8 cellular contexts compared by ENCODE assay signal in genomic region chr1:16636551-16637195, GRCh38. TPM values are rescaled to one million over a fixed set of nuclear protein-coding genes. Genes with fewer than 3 reads are reported as not detected.
DNase-seq lines count a peak whose midpoint lies in the region; ATAC-seq and TF ChIP-seq lines count a peak whose summit lies in the region.
"Not testable (repeated sequence)": the region's sequence is repeated elsewhere in the genome, so short reads cannot be mapped to it uniquely, and the experiment has no call there.

No MANE protein-coding gene starts in this region.

- H3K23ac ChIP-seq in neuronal stem cell (ENCODE audit: low read depth, low read length, poor library complexity): not testable (repeated sequence)

- not testable (repeated sequence) for H3K27me3 Mint-ChIP-seq in activated CD8-positive, alpha-beta T cell treated with anti-CD3 and anti-CD28 coated beads for 36 hours; activated naive CD8-positive, alpha-beta T cell treated with anti-CD3 and anti-CD28 coated beads, Interleukin-2, amount 10 ng/mL, durations not matched to agents 7 days and 5 days

- CTCF ChIA-PET in HEK293 (lab: Yijun Ruan, JAX): interaction anchor here (0.7 to 1.1 kb wide), 2 partner anchors 8 to 12 kb away, joined by 3 to 8 read pairs; no protein-coding TSS in a partner anchor
- CTCF ChIA-PET in activated CD8-positive, alpha-beta T cell treated with anti-CD3 and anti-CD28 coated beads for 36 hours (lab: Charles Lee): interaction anchor here (1.0 kb wide), 1 partner anchor 11 kb away, joined by 3 read pairs; no protein-coding TSS in a partner anchor

- peak; percentile 1 for DNase-seq in activated CD8-positive, alpha-beta T cell treated with anti-CD3 and anti-CD28 coated beads for 36 hours
- DNase-seq in activated naive CD8-positive, alpha-beta T cell treated with anti-CD3 and anti-CD28 coated beads, Interleukin-2, amount 10 ng/mL, durations not matched to agents 7 days and 5 days: peak; percentile 25
- DNase-seq in ecto neural progenitor cell (ENCODE audit: low spot score) (peak; percentile 57), islet precursor cell (peak; percentile 59), sigmoid colon (peak; percentile 66), aorta (peak; percentile 37 to 73)
- not testable (repeated sequence) for DNase-seq in neuronal stem cell (ENCODE audit: low spot score)

- not testable (repeated sequence) for H3K36me3 Mint-ChIP-seq in activated CD8-positive, alpha-beta T cell treated with anti-CD3 and anti-CD28 coated beads for 36 hours (ENCODE audit: low read depth); activated naive CD8-positive, alpha-beta T cell treated with anti-CD3 and anti-CD28 coated beads, Interleukin-2, amount 10 ng/mL, durations not matched to agents 7 days and 5 days

- not testable (repeated sequence) for H3K4me2 ChIP-seq in neuronal stem cell (ENCODE audit: insufficient read depth, low read length, poor library complexity, severe bottlenecking)

- H4K91ac ChIP-seq in neuronal stem cell (ENCODE audit: low read depth, low read length, poor library complexity): not testable (repeated sequence)

- not testable (repeated sequence) for ATAC-seq in activated CD8-positive, alpha-beta T cell treated with anti-CD3 and anti-CD28 coated beads for 36 hours; activated naive CD8-positive, alpha-beta T cell treated with anti-CD3 and anti-CD28 coated beads, Interleukin-2, amount 10 ng/mL, durations not matched to agents 7 days and 5 days (ENCODE audit: low read depth); aorta (ENCODE audit: low FRiP score)

- intact Hi-C loops in activated CD8-positive, alpha-beta T cell treated with anti-CD3 and anti-CD28 coated beads for 36 hours (cut with micrococcal nuclease); sigmoid colon (cut with DNase I); aorta (cut with DNase I): not testable (repeated sequence)

- not testable (repeated sequence) for H3K27me3 ChIP-seq in neuronal stem cell (ENCODE audit: control insufficient read depth in 3 of 3, insufficient read depth in 3 of 3, low read depth in 1 of 3, low read length in 3 of 3); sigmoid colon; aorta (ENCODE audit: control insufficient read depth in 1 of 2, insufficient read depth in 2 of 2, low read length in 1 of 2)

- not testable (repeated sequence) for TF ChIP-seq EP300 in sigmoid colon (IDR thresholded peaks at IDR 0.05)

- H3K4me3 Mint-ChIP-seq in activated CD8-positive, alpha-beta T cell treated with anti-CD3 and anti-CD28 coated beads for 36 hours; activated naive CD8-positive, alpha-beta T cell treated with anti-CD3 and anti-CD28 coated beads, Interleukin-2, amount 10 ng/mL, durations not matched to agents 7 days and 5 days: not testable (repeated sequence)

- H3K9me3 Mint-ChIP-seq in activated CD8-positive, alpha-beta T cell treated with anti-CD3 and anti-CD28 coated beads for 36 hours; activated naive CD8-positive, alpha-beta T cell treated with anti-CD3 and anti-CD28 coated beads, Interleukin-2, amount 10 ng/mL, durations not matched to agents 7 days and 5 days: not testable (repeated sequence)

- H2AK5ac ChIP-seq in neuronal stem cell (ENCODE audit: low read depth, low read length): not testable (repeated sequence)

- peak overlapping the region; percentile 4 for H3K18ac ChIP-seq in neuronal stem cell (ENCODE audit: low read length)

- not testable (repeated sequence) for H3K9me3 ChIP-seq in HEK293 (ENCODE audit: control insufficient read depth, insufficient read depth, low read depth, low read length); neuronal stem cell (replicated peaks in 1 of 2; ENCODE audit: control insufficient read depth in 2 of 2, insufficient read depth in 1 of 2, low read depth in 1 of 2, low read length in 2 of 2); sigmoid colon; aorta (ENCODE audit: control insufficient read depth, low read length)

- not testable (repeated sequence) for H2AFZ ChIP-seq in neuronal stem cell (ENCODE audit: low read length)

- H2BK15ac ChIP-seq in neuronal stem cell (ENCODE audit: low read length): not testable (repeated sequence)

- not testable (repeated sequence) for TF ChIP-seq POLR2A in sigmoid colon (IDR thresholded peaks at IDR 0.05)

- H2BK12ac ChIP-seq in neuronal stem cell (ENCODE audit: low read length): not testable (repeated sequence)

- WGBS in neuronal stem cell (ENCODE audit: extremely low coverage in 2 of 2, insufficient read length in 2 of 2, insufficient replicate concordance in 1 of 2), 2 donors: no CpG with 5 or more reads among the region's 10 CpGs
- 88 to 92% methylated on average over 10 of the region's 10 CpGs for WGBS in sigmoid colon, 2 donors
- WGBS in aorta, 2 donors: 90 to 91% methylated on average over 10 of the region's 10 CpGs

- H3K4me1 Mint-ChIP-seq in activated CD8-positive, alpha-beta T cell treated with anti-CD3 and anti-CD28 coated beads for 36 hours (ENCODE audit: low read depth); activated naive CD8-positive, alpha-beta T cell treated with anti-CD3 and anti-CD28 coated beads, Interleukin-2, amount 10 ng/mL, durations not matched to agents 7 days and 5 days: not testable (repeated sequence)

- H3K27ac Mint-ChIP-seq in activated CD8-positive, alpha-beta T cell treated with anti-CD3 and anti-CD28 coated beads for 36 hours; activated naive CD8-positive, alpha-beta T cell treated with anti-CD3 and anti-CD28 coated beads, Interleukin-2, amount 10 ng/mL, durations not matched to agents 7 days and 5 days: not testable (repeated sequence)

- H3K36me3 ChIP-seq in HEK293 (ENCODE audit: control insufficient read depth in 2 of 2, insufficient read depth in 1 of 2, low read length in 2 of 2) (peaks cover 24 to 34% of the 10 kb centered on the region in 2 experiments), neuronal stem cell (replicated peaks in 1 of 2; ENCODE audit: control insufficient read depth in 2 of 2, insufficient read depth in 2 of 2, low read length in 2 of 2) (peaks cover 17 to 48% of the 10 kb centered on the region in 2 donors), sigmoid colon (peaks cover 20 to 36% (median 22%) of the 10 kb centered on the region in 4 donors)
- H3K36me3 ChIP-seq in aorta (ENCODE audit: control insufficient read depth in 1 of 2, insufficient read depth in 2 of 2, low read length in 1 of 2): not testable (repeated sequence)

- H3K4ac ChIP-seq in neuronal stem cell (ENCODE audit: low read length): not testable (repeated sequence)

- not testable (repeated sequence) for H3K9ac ChIP-seq in neuronal stem cell (ENCODE audit: low read depth, low read length, poor library complexity)

- not testable (repeated sequence) for H3K27ac ChIP-seq in HEK293 (ENCODE audit: extremely low read depth, low read depth, low read length); neuronal stem cell (replicated peaks; ENCODE audit: low read length); sigmoid colon; aorta (ENCODE audit: low read depth in 1 of 2, low read length in 2 of 2)

- POLR2A ChIA-PET in HEK293 (lab: Yijun Ruan, JAX); activated CD8-positive, alpha-beta T cell treated with anti-CD3 and anti-CD28 coated beads for 36 hours (lab: Charles Lee); activated naive CD8-positive, alpha-beta T cell treated with anti-CD3 and anti-CD28 coated beads, Interleukin-2, amount 10 ng/mL, durations not matched to agents 7 days and 5 days (lab: Charles Lee): not testable (repeated sequence)

- TF ChIP-seq CTCF in HEK293 (tag by site-specific recombination; IDR thresholded peaks at IDR 0.05); activated CD8-positive, alpha-beta T cell treated with anti-CD3 and anti-CD28 coated beads for 36 hours (IDR thresholded peaks at IDR 0.05); sigmoid colon (IDR thresholded peaks at IDR 0.05): not testable (repeated sequence)

- not testable (repeated sequence) for H4K8ac ChIP-seq in neuronal stem cell (ENCODE audit: low read depth, low read length)

- H2BK120ac ChIP-seq in neuronal stem cell (ENCODE audit: low read depth, low read length): not testable (repeated sequence)

- peaks cover 17% of the 10 kb centered on the region for H3K79me1 ChIP-seq in neuronal stem cell (ENCODE audit: low read depth, low read length)

- not testable (repeated sequence) for H3K14ac ChIP-seq in neuronal stem cell (ENCODE audit: low read length)

- not testable (repeated sequence) for H3K4me3 ChIP-seq in HEK293 (ENCODE audit: low read depth, low read length); neuronal stem cell (ENCODE audit: low read length in 2 of 2); sigmoid colon; aorta (ENCODE audit: low read length in 2 of 2)

- not testable (repeated sequence) for H3K4me1 ChIP-seq in HEK293 (ENCODE audit: control insufficient read depth, insufficient read depth, low read length); neuronal stem cell (ENCODE audit: control insufficient read depth in 2 of 2, insufficient read depth in 1 of 2, low read depth in 1 of 2, low read length in 2 of 2); sigmoid colon; aorta (ENCODE audit: control insufficient read depth in 1 of 2, insufficient read depth in 2 of 2, low read length in 2 of 2)

- H2BK5ac ChIP-seq in neuronal stem cell (ENCODE audit: low read length): not testable (repeated sequence)

RNA-seq across cellular contexts. Expression of gene NBPF1, which starts 23.3 kb away (rescaled TPM):
- total RNA-seq in activated CD8-positive, alpha-beta T cell treated with anti-CD3 and anti-CD28 coated beads for 36 hours: 1 to 10 TPM; 2.8 to 3.1 TPM
- 10 to 100 TPM; 11.3 to 12.6 TPM for total RNA-seq in activated naive CD8-positive, alpha-beta T cell treated with anti-CD3 and anti-CD28 coated beads, Interleukin-2, amount 10 ng/mL, durations not matched to agents 7 days and 5 days
- polyA plus RNA-seq in neuronal stem cell (2013, experiment 1 of 2): 19.8 TPM
- 20.3 TPM for polyA plus RNA-seq in neuronal stem cell (2013, experiment 2 of 2)
- total RNA-seq in sigmoid colon (10 to 100 TPM; 30.3 to 80.9 (median 37.2) TPM), aorta (10 to 100 TPM; 15.5 to 55.0 TPM)
- polyA plus RNA-seq in sigmoid colon (10 to 100 TPM; 12.1 to 42.8 (median 21.0) TPM), aorta (1 to 10 TPM; 7.9 to 9.6 TPM)

RNA-seq across cellular contexts. Expression of gene RNU1-3, which starts 30.1 kb away (rescaled TPM):
- 1,000 to 10,000 TPM in 1 of 2 experiments, 100 to 1,000 TPM in 1; 820 to 1,043 TPM for total RNA-seq in activated CD8-positive, alpha-beta T cell treated with anti-CD3 and anti-CD28 coated beads for 36 hours
- total RNA-seq in activated naive CD8-positive, alpha-beta T cell treated with anti-CD3 and anti-CD28 coated beads, Interleukin-2, amount 10 ng/mL, durations not matched to agents 7 days and 5 days: 1,000 to 10,000 TPM; 3,257 to 3,430 TPM
- 14.3 TPM for polyA plus RNA-seq in neuronal stem cell (2013, experiment 1 of 2)
- 15.9 TPM for polyA plus RNA-seq in neuronal stem cell (2013, experiment 2 of 2)
- total RNA-seq in sigmoid colon (under 1 TPM; under 0.01 TPM), aorta (1,000 to 10,000 TPM; 7,231 to 8,154 TPM)
- polyA plus RNA-seq in sigmoid colon (not detected), aorta (not detected)

Comparison
In these comparisons a context has a peak if more than half of its experiments do, and no peak if none do; other contexts are left out.
1. RNA of gene RNU1-3, which starts 30.1 kb away (total RNA-seq): 7,231 to 8,154 TPM in aorta, 3,257 to 3,430 TPM in activated naive CD8-positive, alpha-beta T cell treated with anti-CD3 and anti-CD28 coated beads, Interleukin-2, amount 10 ng/mL, durations not matched to agents 7 days and 5 days and 820 to 1,043 TPM in activated CD8-positive, alpha-beta T cell treated with anti-CD3 and anti-CD28 coated beads for 36 hours; under 0.01 TPM in sigmoid colon; every median in the first group is over 100 times any median in the second.